In genomic region chr7:20219446-20220292, GRCh38 we compare ENCODE assay signal across 8 cellular contexts. TPM values are rescaled to one million over a fixed set of nuclear protein-coding genes. Genes with fewer than 3 reads are reported as not detected.
DNase-seq lines count a peak whose midpoint lies in the region; ATAC-seq and TF ChIP-seq lines count a peak whose summit lies in the region.

No MANE protein-coding gene starts in this region.

- no peak overlapping the region for H3K4me3 ChIP-seq in left ventricle myocardium inferior
- no peak overlapping the region for H3K4me3 ChIP-seq in skeletal muscle cell (ENCODE audit: low read depth, low read length)

- H3K36me3 ChIP-seq in left ventricle myocardium inferior, result no peaks in the 10 kb centered on the region

- DNase-seq in activated CD4-positive, alpha-beta T cell treated with anti-CD3 and anti-CD28 coated beads, Interleukin-2, amount 50 U/mL, for 1 hour, result peak; percentile 3
- no peak for DNase-seq in activated CD4-positive, alpha-beta T cell treated with anti-CD3 and anti-CD28 coated beads, Interleukin-2, amount 10 ng/mL, durations not matched to agents 7 days and 5 days
- DNase-seq in NCI-H1092 (lab: John Stamatoyannopoulos, UW) (peak; percentile 62), left ventricle myocardium inferior (peak; percentile 69), skeletal muscle cell (ENCODE audit: low read depth) (peak; percentile 91), DMS 273 (lab: John Stamatoyannopoulos, UW; ENCODE audit: unreplicated experiment) (no peak)
- DNase-seq in activated CD8-positive, alpha-beta T cell treated with anti-CD3 and anti-CD28 coated beads for 36 hours, result peak; percentile 20

- no peak for TF ChIP-seq CTCF in activated CD8-positive, alpha-beta T cell treated with anti-CD3 and anti-CD28 coated beads for 36 hours (IDR thresholded peaks at IDR 0.05)
- TF ChIP-seq CTCF in left ventricle myocardium inferior (IDR thresholded peaks at IDR 0.05; ENCODE audit: borderline replicate concordance), result no peak

- ATAC-seq in HG02798 (IDR thresholded peaks at IDR 0.05; ENCODE audit: poor library complexity, unreplicated experiment), result peak; percentile 82
- peak; percentile 21 for ATAC-seq in activated CD8-positive, alpha-beta T cell treated with anti-CD3 and anti-CD28 coated beads for 36 hours

- intact Hi-C loops in activated CD8-positive, alpha-beta T cell treated with anti-CD3 and anti-CD28 coated beads for 36 hours (cut with micrococcal nuclease), result no loop called here
- intact Hi-C loops in left ventricle myocardium inferior (cut with micrococcal nuclease), result no loop called here

- no peaks in the 10 kb centered on the region for H3K9me3 ChIP-seq in left ventricle myocardium inferior (replicated peaks)

- no peaks in the 10 kb centered on the region for H3K9me3 Mint-ChIP-seq in activated CD4-positive, alpha-beta T cell treated with anti-CD3 and anti-CD28 coated beads, Interleukin-2, amount 10 ng/mL, durations not matched to agents 7 days and 5 days
- no peaks in the 10 kb centered on the region for H3K9me3 Mint-ChIP-seq in activated CD8-positive, alpha-beta T cell treated with anti-CD3 and anti-CD28 coated beads for 36 hours

- H3K27me3 Mint-ChIP-seq in activated CD4-positive, alpha-beta T cell treated with anti-CD3 and anti-CD28 coated beads, Interleukin-2, amount 10 ng/mL, durations not matched to agents 7 days and 5 days, result peaks cover 2% of the 10 kb centered on the region
- H3K27me3 Mint-ChIP-seq in activated CD8-positive, alpha-beta T cell treated with anti-CD3 and anti-CD28 coated beads for 36 hours, result peaks cover 6% of the 10 kb centered on the region

- CTCF ChIA-PET in activated CD4-positive, alpha-beta T cell treated with anti-CD3 and anti-CD28 coated beads, Interleukin-2, amount 10 ng/mL, durations not matched to agents 7 days and 5 days (lab: Charles Lee), result interaction anchor here (1.2 kb wide), 1 partner anchor 236 kb away, joined by 5 read pairs; no protein-coding TSS in a partner anchor
- CTCF ChIA-PET in activated CD8-positive, alpha-beta T cell treated with anti-CD3 and anti-CD28 coated beads for 36 hours (lab: Charles Lee), result no interaction called here

- no peak overlapping the region for H3K4me3 Mint-ChIP-seq in activated CD4-positive, alpha-beta T cell treated with anti-CD3 and anti-CD28 coated beads, Interleukin-2, amount 10 ng/mL, durations not matched to agents 7 days and 5 days
- H3K4me3 Mint-ChIP-seq in activated CD8-positive, alpha-beta T cell treated with anti-CD3 and anti-CD28 coated beads for 36 hours, result no peak overlapping the region

- H3K4me1 ChIP-seq in left ventricle myocardium inferior, result no peaks in the 10 kb centered on the region

- H3K27ac ChIP-seq in left ventricle myocardium inferior (replicated peaks), result peak overlapping the region; percentile 82

- POLR2A ChIA-PET in activated CD4-positive, alpha-beta T cell treated with anti-CD3 and anti-CD28 coated beads, Interleukin-2, amount 10 ng/mL, durations not matched to agents 7 days and 5 days (lab: Charles Lee), result no interaction called here
- POLR2A ChIA-PET in activated CD8-positive, alpha-beta T cell treated with anti-CD3 and anti-CD28 coated beads for 36 hours (lab: Charles Lee), result no interaction called here

- H3K4me1 Mint-ChIP-seq in activated CD4-positive, alpha-beta T cell treated with anti-CD3 and anti-CD28 coated beads, Interleukin-2, amount 10 ng/mL, durations not matched to agents 7 days and 5 days, result peaks cover 6% of the 10 kb centered on the region
- peaks cover 16% of the 10 kb centered on the region for H3K4me1 Mint-ChIP-seq in activated CD8-positive, alpha-beta T cell treated with anti-CD3 and anti-CD28 coated beads for 36 hours (ENCODE audit: low read depth)

- peaks cover 6% of the 10 kb centered on the region for H3K27me3 ChIP-seq in left ventricle myocardium inferior (ENCODE audit: low read depth)

- no peaks in the 10 kb centered on the region for H3K36me3 Mint-ChIP-seq in activated CD4-positive, alpha-beta T cell treated with anti-CD3 and anti-CD28 coated beads, Interleukin-2, amount 10 ng/mL, durations not matched to agents 7 days and 5 days (ENCODE audit: low read depth)
- H3K36me3 Mint-ChIP-seq in activated CD8-positive, alpha-beta T cell treated with anti-CD3 and anti-CD28 coated beads for 36 hours (ENCODE audit: low read depth), result no peaks in the 10 kb centered on the region

- H3K27ac Mint-ChIP-seq in activated CD4-positive, alpha-beta T cell treated with anti-CD3 and anti-CD28 coated beads, Interleukin-2, amount 10 ng/mL, durations not matched to agents 7 days and 5 days, result no peak overlapping the region
- H3K27ac Mint-ChIP-seq in activated CD8-positive, alpha-beta T cell treated with anti-CD3 and anti-CD28 coated beads for 36 hours, result peak overlapping the region; percentile 53

RNA-seq across cellular contexts. Expression of gene MACC1, which starts 2.5 kb away (rescaled TPM):
- under 1 TPM; 0.06 to 0.22 TPM for total RNA-seq in activated CD4-positive, alpha-beta T cell treated with anti-CD3 and anti-CD28 coated beads, Interleukin-2, amount 10 ng/mL, durations not matched to agents 7 days and 5 days
- under 1 TPM; 0.14 to 0.38 TPM for total RNA-seq in activated CD8-positive, alpha-beta T cell treated with anti-CD3 and anti-CD28 coated beads for 36 hours
- total RNA-seq in left ventricle myocardium inferior, result 0.03 TPM

Comparison
In these comparisons a context has a peak if more than half of its experiments do, and no peak if none do; other contexts are left out.
1. DNase-seq: peak in activated CD4-positive, alpha-beta T cell treated with anti-CD3 and anti-CD28 coated beads, Interleukin-2, amount 50 U/mL, for 1 hour (single experiment), NCI-H1092 (single experiment), activated CD8-positive, alpha-beta T cell treated with anti-CD3 and anti-CD28 coated beads for 36 hours (single experiment), left ventricle myocardium inferior (single experiment) and skeletal muscle cell (single experiment); none in activated CD4-positive, alpha-beta T cell treated with anti-CD3 and anti-CD28 coated beads, Interleukin-2, amount 10 ng/mL, durations not matched to agents 7 days and 5 days (single experiment) and DMS 273 (single experiment).